Comparison of ENCODE assay signal across 11 cellular contexts in the genomic region with DNA sequence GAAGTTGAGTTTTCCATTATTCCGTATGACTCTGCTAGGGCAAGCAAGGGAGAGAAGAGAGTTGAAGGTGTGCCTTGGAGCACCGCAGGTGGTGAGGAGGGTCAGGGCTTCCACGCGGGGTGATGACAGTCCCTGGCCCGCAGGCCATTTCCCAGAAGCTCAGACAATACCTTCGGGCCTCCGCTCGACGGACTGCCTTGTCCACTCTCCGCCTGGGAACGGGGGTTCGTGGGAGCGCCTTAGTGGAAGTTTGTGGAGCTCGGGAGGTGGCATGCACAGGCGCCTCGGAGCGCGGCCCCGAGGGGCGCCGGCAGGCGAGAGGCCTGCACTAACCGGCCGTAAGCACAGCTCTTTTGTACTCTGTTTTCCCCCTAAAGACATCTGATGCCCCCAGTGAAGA.
A peak's percentile ranks its signal among the peaks of the same experiment; 100 is the strongest.
DNase-seq lines count a peak whose midpoint lies in the region; ATAC-seq and TF ChIP-seq lines count a peak whose summit lies in the region.
"Had no signal": no experiment of that assay in that cellular context is flagged by ENCODE, and none has a peak within 500 bp of the region (broad histone marks: within the 10 kb centered on the region; RNA-seq: fewer than 3 reads in every experiment).

No MANE protein-coding gene starts in this region.

- H3K36me3 ChIP-seq in ovary: no peaks in the 10 kb centered on the region

- H3K4me3 ChIP-seq in ovary: peak overlapping the region; percentile 51

- H3K27me3 ChIP-seq in ovary: no peaks in the 10 kb centered on the region

- no peak overlapping the region for H3K27ac ChIP-seq in ovary
- H3K27ac ChIP-seq: C4-2B had no signal

- peaks cover 36% of the 10 kb centered on the region for H3K27me3 Mint-ChIP-seq in stimulated activated naive CD8-positive, alpha-beta T cell treated with anti-CD3 and anti-CD28 coated beads, Interleukin-15, Interleukin-2, amounts not matched to agents 100 ng/mL and 50 ng/mL, for 24 hours
- peaks cover 24 to 45% of the 10 kb centered on the region in 2 donors for H3K27me3 Mint-ChIP-seq in effector memory CD8-positive, alpha-beta T cell

- H3K36me3 Mint-ChIP-seq in stimulated activated naive CD8-positive, alpha-beta T cell treated with anti-CD3 and anti-CD28 coated beads, Interleukin-15, Interleukin-2, amounts not matched to agents 100 ng/mL and 50 ng/mL, for 24 hours (ENCODE audit: low read depth): no peaks in the 10 kb centered on the region
- H3K36me3 Mint-ChIP-seq in effector memory CD8-positive, alpha-beta T cell (ENCODE audit: insufficient read depth): peaks cover 4% of the 10 kb centered on the region

- WGBS in ovary, 3 donors: 82 to 89% (median 84%) methylated on average over 24 of the region's 24 CpGs

- ATAC-seq in stimulated activated naive CD8-positive, alpha-beta T cell treated with anti-CD3 and anti-CD28 coated beads, Interleukin-15, Interleukin-2, amounts not matched to agents 100 U/mL and 50 U/mL, for 24 hours: no peak
- ATAC-seq in effector memory CD8-positive, alpha-beta T cell (replicated peaks): no peak
- ATAC-seq in GM21737 (IDR thresholded peaks at IDR 0.05; ENCODE audit: unreplicated experiment) (no peak), GM19351 (IDR thresholded peaks at IDR 0.05; ENCODE audit: unreplicated experiment) (no peak)

- H3K27ac Mint-ChIP-seq in stimulated activated naive CD8-positive, alpha-beta T cell treated with anti-CD3 and anti-CD28 coated beads, Interleukin-15, Interleukin-2, amounts not matched to agents 100 ng/mL and 50 ng/mL, for 24 hours: no peak overlapping the region
- no peak overlapping the region for H3K27ac Mint-ChIP-seq in effector memory CD8-positive, alpha-beta T cell

- peaks cover 3% of the 10 kb centered on the region for H3K4me1 Mint-ChIP-seq in stimulated activated naive CD8-positive, alpha-beta T cell treated with anti-CD3 and anti-CD28 coated beads, Interleukin-15, Interleukin-2, amounts not matched to agents 100 ng/mL and 50 ng/mL, for 24 hours (ENCODE audit: low read depth)
- no peaks in the 10 kb centered on the region for H3K4me1 Mint-ChIP-seq in effector memory CD8-positive, alpha-beta T cell (ENCODE audit: low read depth in 2 of 2)

- no peak for TF ChIP-seq POLR2A in ovary (IDR thresholded peaks at IDR 0.05)

- peak overlapping the region; percentile 19 for H3K4me3 Mint-ChIP-seq in stimulated activated naive CD8-positive, alpha-beta T cell treated with anti-CD3 and anti-CD28 coated beads, Interleukin-15, Interleukin-2, amounts not matched to agents 100 ng/mL and 50 ng/mL, for 24 hours
- H3K4me3 Mint-ChIP-seq in effector memory CD8-positive, alpha-beta T cell: peak overlapping the region; percentile 36 to 55

- intact Hi-C loops in ovary (cut with DNase I): loop anchor here in 1 of 4 donors (10.0 kb wide), 1 partner anchor 75 kb away; no protein-coding TSS in a partner anchor

- H3K4me1 ChIP-seq in ovary (ENCODE audit: insufficient read depth): peaks cover 10% of the 10 kb centered on the region

- no peak for TF ChIP-seq EP300 in ovary (IDR thresholded peaks at IDR 0.05)

- no peaks in the 10 kb centered on the region for H3K9me3 ChIP-seq in ovary

- TF ChIP-seq CTCF in ovary (IDR thresholded peaks at IDR 0.05): no peak

- H3K9me3 Mint-ChIP-seq in stimulated activated naive CD8-positive, alpha-beta T cell treated with anti-CD3 and anti-CD28 coated beads, Interleukin-15, Interleukin-2, amounts not matched to agents 100 ng/mL and 50 ng/mL, for 24 hours: no peaks in the 10 kb centered on the region
- H3K9me3 Mint-ChIP-seq in effector memory CD8-positive, alpha-beta T cell: no peaks in the 10 kb centered on the region

- no peak for DNase-seq in stimulated activated naive CD8-positive, alpha-beta T cell treated with anti-CD3 and anti-CD28 coated beads, Interleukin-15, Interleukin-2, amounts not matched to agents 100 U/mL and 50 U/mL, for 24 hours
- no peak for DNase-seq in effector memory CD8-positive, alpha-beta T cell
- DNase-seq in ovary (peak in 4 of 5 donors; percentile 17 to 49 (median 40)), SHP77 (lab: John Stamatoyannopoulos, UW) (no peak)
- no peak for DNase-seq in activated effector memory CD4-positive, alpha-beta T cell treated with anti-CD3 and anti-CD28 coated beads, Interleukin-2, amount 50 U/mL, for 16 hours
- DNase-seq: MM.1S, NCI-H2171 had no signal

Comparison
In these comparisons a context has a peak if more than half of its experiments do, and no peak if none do; other contexts are left out.
1. DNase-seq: peak in ovary (4 of 5); none in stimulated activated naive CD8-positive, alpha-beta T cell treated with anti-CD3 and anti-CD28 coated beads, Interleukin-15, Interleukin-2, amounts not matched to agents 100 U/mL and 50 U/mL, for 24 hours (single experiment), effector memory CD8-positive, alpha-beta T cell (0 of 3), activated effector memory CD4-positive, alpha-beta T cell treated with anti-CD3 and anti-CD28 coated beads, Interleukin-2, amount 50 U/mL, for 16 hours (single experiment) and SHP77 (0 of 2).